In the genomic region with DNA sequence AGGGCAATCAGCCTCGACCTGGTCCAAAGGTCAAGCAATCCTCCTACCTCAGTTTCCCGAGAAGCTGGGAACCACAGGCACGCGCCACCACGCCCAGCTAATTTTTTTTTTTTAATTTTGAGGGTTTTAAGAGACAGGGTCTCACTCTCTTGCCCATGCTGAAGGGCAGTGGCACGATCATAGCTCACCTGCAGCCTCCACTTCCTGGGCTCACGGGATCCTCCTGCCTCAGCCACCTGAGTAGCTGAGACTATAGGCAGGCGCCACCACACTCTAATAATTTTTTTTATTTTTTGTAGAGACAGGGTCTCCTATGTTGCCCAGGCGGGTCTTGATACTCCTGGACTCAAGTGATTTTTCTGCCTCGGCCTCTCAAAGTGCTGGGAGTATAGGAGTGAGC, we compare ENCODE assay signal across 9 cellular contexts. TPM values are rescaled to one million over a fixed set of nuclear protein-coding genes. Genes with fewer than 3 reads are reported as not detected.
DNase-seq lines count a peak whose midpoint lies in the region; ATAC-seq and TF ChIP-seq lines count a peak whose summit lies in the region.
"Had no signal": no experiment of that assay in that cellular context is flagged by ENCODE, and none has a peak within 500 bp of the region (broad histone marks: within the 10 kb centered on the region; RNA-seq: fewer than 3 reads in every experiment).

No MANE protein-coding gene starts in this region.

- H3K4me3 ChIP-seq in heart left ventricle = peak overlapping the region in 9 of 12 donors; percentile 72 to 98 (median 95)
- no peak overlapping the region for H3K4me3 ChIP-seq in right cardiac atrium (ENCODE audit: low read length)
- peak overlapping the region; percentile 81 to 94 for H3K4me3 ChIP-seq in ascending aorta
- peak overlapping the region; percentile 97 for H3K4me3 ChIP-seq in lower lobe of right lung
- peak overlapping the region in 3 of 4 donors; percentile 64 to 97 (median 81) for H3K4me3 ChIP-seq in upper lobe of left lung

- 91 to 98% (median 96%) methylated on average over 10 of the region's 10 CpGs for WGBS in heart left ventricle, 4 donors
- 96% methylated on average over 10 of the region's 10 CpGs for WGBS in right cardiac atrium
- 92 to 98% methylated on average over 10 of the region's 10 CpGs for WGBS in upper lobe of left lung, 2 donors

- TF ChIP-seq POLR2A in heart left ventricle (IDR thresholded peaks at IDR 0.05) = no peak
- no peak for TF ChIP-seq POLR2A in upper lobe of left lung (IDR thresholded peaks at IDR 0.05)

- no peak for ATAC-seq in heart left ventricle
- ATAC-seq in right cardiac atrium = no peak
- ATAC-seq in lower lobe of right lung = no peak
- ATAC-seq in upper lobe of left lung (ENCODE audit: low FRiP score in 2 of 2) = no peak

- TF ChIP-seq EP300 in upper lobe of left lung (IDR thresholded peaks at IDR 0.05) = no peak

- H3K4me1 ChIP-seq in heart left ventricle (peaks cover 0 to 36% (median 20%) of the 10 kb centered on the region in 12 donors), right cardiac atrium (ENCODE audit: control insufficient read depth, insufficient read depth, low read length) (no peaks in the 10 kb centered on the region), ascending aorta (peaks cover 0 to 7% of the 10 kb centered on the region in 2 donors), lower lobe of right lung (peaks cover 21% of the 10 kb centered on the region), upper lobe of left lung (peaks cover 14 to 45% (median 22%) of the 10 kb centered on the region in 4 donors)

- no peak for DNase-seq in heart left ventricle
- no peak for DNase-seq in right cardiac atrium
- no peak for DNase-seq in ascending aorta (ENCODE audit: low spot score in 2 of 2)
- DNase-seq in lower lobe of right lung = no peak
- DNase-seq in upper lobe of left lung = no peak
- no peak for DNase-seq in SW 1271 (lab: John Stamatoyannopoulos, UW)
- DNase-seq in NCI-H1105 (lab: John Stamatoyannopoulos, UW) = no peak
- no peak for DNase-seq in SHP77 (lab: John Stamatoyannopoulos, UW)
- DNase-seq: activated CD8-positive, alpha-beta memory T cell treated with anti-CD3 and anti-CD28 coated beads for 24 hours had no signal

- peaks cover 0 to 5% (median 0%) of the 10 kb centered on the region in 9 donors for H3K36me3 ChIP-seq in heart left ventricle
- no peaks in the 10 kb centered on the region for H3K36me3 ChIP-seq in ascending aorta
- no peaks in the 10 kb centered on the region for H3K36me3 ChIP-seq in lower lobe of right lung
- no peaks in the 10 kb centered on the region for H3K36me3 ChIP-seq in upper lobe of left lung

- no peak for TF ChIP-seq CTCF in heart left ventricle (IDR thresholded peaks at IDR 0.05)
- TF ChIP-seq CTCF in ascending aorta (IDR thresholded peaks at IDR 0.05) = no peak
- no peak for TF ChIP-seq CTCF in lower lobe of right lung (IDR thresholded peaks at IDR 0.05)
- no peak for TF ChIP-seq CTCF in upper lobe of left lung (IDR thresholded peaks at IDR 0.05)

- H3K27me3 ChIP-seq in heart left ventricle = no peaks in the 10 kb centered on the region
- no peaks in the 10 kb centered on the region for H3K27me3 ChIP-seq in right cardiac atrium (ENCODE audit: control insufficient read depth, insufficient read depth)
- no peaks in the 10 kb centered on the region for H3K27me3 ChIP-seq in ascending aorta
- no peaks in the 10 kb centered on the region for H3K27me3 ChIP-seq in lower lobe of right lung (ENCODE audit: low read depth)
- H3K27me3 ChIP-seq in upper lobe of left lung = no peaks in the 10 kb centered on the region

- H3K27ac ChIP-seq in heart left ventricle (peak overlapping the region in 3 of 12 donors; percentile 98), right cardiac atrium (ENCODE audit: low read length) (no peak overlapping the region), ascending aorta (no peak overlapping the region), lower lobe of right lung (no peak overlapping the region), upper lobe of left lung (peak overlapping the region in 2 of 4 donors; percentile 90 to 96)

- H3K9me3 ChIP-seq in heart left ventricle (peaks cover 0 to 6% (median 0%) of the 10 kb centered on the region in 12 donors), right cardiac atrium (ENCODE audit: control insufficient read depth, low read length) (no peaks in the 10 kb centered on the region), ascending aorta (no peaks in the 10 kb centered on the region), lower lobe of right lung (no peaks in the 10 kb centered on the region), upper lobe of left lung (no peaks in the 10 kb centered on the region)

- intact Hi-C loops in heart left ventricle (cut with DNase I) = loop anchor here in 1 of 10 donors (5.0 to 10.0 kb wide), 2 partner anchors 470 to 558 kb away; a partner anchor contains a TSS
- intact Hi-C loops in right cardiac atrium (cut with DNase I) = no loop called here
- intact Hi-C loops in ascending aorta (cut with DNase I) = loop anchor here (5.0 to 10.0 kb wide), 2 partner anchors 468 to 620 kb away; a partner anchor contains a TSS
- intact Hi-C loops in lower lobe of right lung (cut with DNase I) = no loop called here

RNA-seq across cellular contexts. Expression of a gene that starts 1.6 kb away (rescaled TPM):
- total RNA-seq in heart left ventricle = 10 to 100 TPM; 22.6 to 40.2 (median 36.8) TPM
- 10 to 100 TPM; 14.8 to 27.3 TPM for polyA plus RNA-seq in heart left ventricle
- 10 to 100 TPM; 27.5 to 37.6 (median 29.9) TPM for total RNA-seq in right cardiac atrium
- polyA plus RNA-seq in right cardiac atrium = 15.3 TPM
- 32.5 TPM for total RNA-seq in ascending aorta
- 39.1 TPM for total RNA-seq in lower lobe of right lung
- total RNA-seq in upper lobe of left lung = 10 to 100 TPM; 26.7 to 87.0 (median 37.9) TPM

RNA-seq across cellular contexts. Expression of a gene that starts 17.5 kb away (rescaled TPM):
- total RNA-seq in heart left ventricle = 10 to 100 TPM in 2 of 9 donors, 1 to 10 TPM in 7; 6.5 to 11.9 (median 7.5) TPM
- 1 to 10 TPM; 4.4 to 8.0 TPM for polyA plus RNA-seq in heart left ventricle
- 10 to 100 TPM; 10.8 to 13.8 (median 11.9) TPM for total RNA-seq in right cardiac atrium
- 5.5 TPM for polyA plus RNA-seq in right cardiac atrium
- 30.5 TPM for total RNA-seq in ascending aorta
- 13.9 TPM for total RNA-seq in lower lobe of right lung
- total RNA-seq in upper lobe of left lung = 10 to 100 TPM in 4 of 6 donors, 1 to 10 TPM in 2; 9.3 to 31.4 (median 16.8) TPM
